Comparison of ENCODE assay signal across 14 cellular contexts in the genomic region with DNA sequence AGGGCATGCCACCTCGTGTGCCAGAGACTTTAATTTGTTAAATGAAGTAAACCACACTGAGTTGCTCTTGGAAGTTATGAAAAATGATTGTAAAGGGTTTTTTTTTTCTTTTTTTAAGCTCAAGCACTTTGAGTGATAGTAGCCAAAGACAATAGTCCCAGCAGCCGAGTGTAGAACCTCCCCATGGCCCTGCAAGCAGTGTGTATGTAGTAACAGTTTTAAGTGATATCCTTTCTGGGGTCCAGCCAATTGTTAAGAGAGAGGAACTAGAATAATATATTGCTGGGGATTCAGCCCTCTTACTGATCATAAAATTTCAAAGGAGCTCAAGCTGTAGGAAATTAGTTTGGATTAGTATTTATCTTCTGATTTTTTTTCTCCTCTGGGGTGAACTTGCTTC.
"Had no signal": no experiment of that assay in that cellular context is flagged by ENCODE, and none has a peak within 500 bp of the region (broad histone marks: within the 10 kb centered on the region; RNA-seq: fewer than 3 reads in every experiment).

No MANE protein-coding gene starts in this region.

- H3K36me3 Mint-ChIP-seq: T-cell had no signal

- H3K27me3 Mint-ChIP-seq: activated naive CD8-positive, alpha-beta T cell treated with anti-CD3 and anti-CD28 coated beads, Interleukin-2, amount 50 U/mL, for 24 hours; effector memory CD8-positive, alpha-beta T cell; T-cell had no signal

- H3K27ac Mint-ChIP-seq: activated naive CD8-positive, alpha-beta T cell treated with anti-CD3 and anti-CD28 coated beads, Interleukin-2, amount 50 U/mL, for 24 hours; activated T-helper 17 cell treated with anti-CD3 and anti-CD28 coated beads, Interleukin-2, amount 50 U/mL, for 72 hours; effector memory CD8-positive, alpha-beta T cell; nephron progenitor cell; T-cell had no signal

- DNase-seq: activated CD4-positive, alpha-beta T cell treated with anti-CD3 and anti-CD28 coated beads, Interleukin-2, amount 50 U/mL, for 4 hours; activated CD4-positive, CD25-positive, alpha-beta regulatory T cell treated with anti-CD3 and anti-CD28 coated beads, Interleukin-2, amount 50 U/mL, for 72 hours; activated naive CD4-positive, alpha-beta T cell treated with Interleukin-2 at 50 U/mL for 16 hours; activated naive CD8-positive, alpha-beta T cell treated with anti-CD3 and anti-CD28 coated beads, Interleukin-2, amount 50 U/mL, for 24 hours; dermis blood vessel endothelial cell; effector memory CD8-positive, alpha-beta T cell; hypothalamus; kidney; nephron progenitor cell; stimulated activated CD4-positive, alpha-beta T cell treated with anti-CD3 and anti-CD28 coated beads, Interleukin-2, amount 100 ng/mL, for 24 hours; T-cell; T1000 had no signal

- H3K27ac ChIP-seq: prostate gland had no signal

- ATAC-seq: activated naive CD8-positive, alpha-beta T cell treated with anti-CD3 and anti-CD28 coated beads, Interleukin-2, amount 50 U/mL, for 24 hours; activated T-helper 17 cell treated with anti-CD3 and anti-CD28 coated beads, Interleukin-2, amount 50 U/mL, for 72 hours; effector memory CD8-positive, alpha-beta T cell; T-cell had no signal

- H3K4me3 Mint-ChIP-seq: activated naive CD8-positive, alpha-beta T cell treated with anti-CD3 and anti-CD28 coated beads, Interleukin-2, amount 50 U/mL, for 24 hours; activated T-helper 17 cell treated with anti-CD3 and anti-CD28 coated beads, Interleukin-2, amount 50 U/mL, for 72 hours; effector memory CD8-positive, alpha-beta T cell; nephron progenitor cell; T-cell had no signal

- H3K9me3 Mint-ChIP-seq: activated T-helper 17 cell treated with anti-CD3 and anti-CD28 coated beads, Interleukin-2, amount 50 U/mL, for 72 hours; effector memory CD8-positive, alpha-beta T cell had no signal

- H3K4me1 Mint-ChIP-seq: activated naive CD8-positive, alpha-beta T cell treated with anti-CD3 and anti-CD28 coated beads, Interleukin-2, amount 50 U/mL, for 24 hours; activated T-helper 17 cell treated with anti-CD3 and anti-CD28 coated beads, Interleukin-2, amount 50 U/mL, for 72 hours; nephron progenitor cell; T-cell had no signal

- H3K36me3 ChIP-seq: prostate gland had no signal

- H3K4me3 ChIP-seq: prostate gland had no signal

- H3K4me1 ChIP-seq: prostate gland had no signal

- H3K9me3 ChIP-seq: prostate gland had no signal
